ENCODE assay signal across 28 cellular contexts in genomic region chr12:117707861-117708260, GRCh38.
"Had no signal": no experiment of that assay in that cellular context is flagged by ENCODE, and none has a peak within 500 bp of the region (broad histone marks: within the 10 kb centered on the region; RNA-seq: fewer than 3 reads in every experiment).

No MANE protein-coding gene starts in this region.

- DNase-seq: colonic mucosa; cortex of kidney; dermis blood vessel endothelial cell; dorsolateral prefrontal cortex; effector CD4-positive, alpha-beta T cell; effector CD8-positive, alpha-beta T cell; effector memory CD4-positive, alpha-beta T cell; effector memory CD8-positive, alpha-beta T cell; endodermal cell; erythroblast; esophagus squamous epithelium; foreskin fibroblast; foreskin keratinocyte; foreskin melanocyte; gastrocnemius medialis; glutamatergic neuron; head of caudate nucleus; heart left ventricle; heart right ventricle had no signal

- H3K27me3 ChIP-seq: colonic mucosa, foreskin keratinocyte, gastrocnemius medialis had no signal

- ATAC-seq: effector memory CD8-positive, alpha-beta T cell; esophagus mucosa; foreskin keratinocyte; gastrocnemius medialis; gastroesophageal sphincter; heart left ventricle; heart right ventricle had no signal

- H3K4me1 ChIP-seq: colonic mucosa, esophagus muscularis mucosa, esophagus squamous epithelium, foreskin keratinocyte, gastrocnemius medialis, gastroesophageal sphincter, heart left ventricle, heart right ventricle had no signal

- FAIRE-seq: colon, endometrium, endothelial cell of umbilical vein, frontal cortex had no signal

- H3K36me3 ChIP-seq: colonic mucosa, esophagus muscularis mucosa, esophagus squamous epithelium, gastrocnemius medialis, gastroesophageal sphincter, heart left ventricle, heart right ventricle had no signal

- H3K27ac ChIP-seq: colonic mucosa, coronary artery, dorsolateral prefrontal cortex, epithelial cell of prostate, esophagus muscularis mucosa, esophagus squamous epithelium, foreskin keratinocyte, gastrocnemius medialis, gastroesophageal sphincter, heart left ventricle, heart right ventricle had no signal

- H3K4me3 ChIP-seq: colonic mucosa, coronary artery, dorsolateral prefrontal cortex, esophagus muscularis mucosa, esophagus squamous epithelium, gastrocnemius medialis, gastroesophageal sphincter, heart left ventricle, heart right ventricle had no signal

- H3K9me3 ChIP-seq: colonic mucosa, esophagus muscularis mucosa, esophagus squamous epithelium, gastrocnemius medialis, gastroesophageal sphincter, heart left ventricle had no signal
